In the genomic region with DNA sequence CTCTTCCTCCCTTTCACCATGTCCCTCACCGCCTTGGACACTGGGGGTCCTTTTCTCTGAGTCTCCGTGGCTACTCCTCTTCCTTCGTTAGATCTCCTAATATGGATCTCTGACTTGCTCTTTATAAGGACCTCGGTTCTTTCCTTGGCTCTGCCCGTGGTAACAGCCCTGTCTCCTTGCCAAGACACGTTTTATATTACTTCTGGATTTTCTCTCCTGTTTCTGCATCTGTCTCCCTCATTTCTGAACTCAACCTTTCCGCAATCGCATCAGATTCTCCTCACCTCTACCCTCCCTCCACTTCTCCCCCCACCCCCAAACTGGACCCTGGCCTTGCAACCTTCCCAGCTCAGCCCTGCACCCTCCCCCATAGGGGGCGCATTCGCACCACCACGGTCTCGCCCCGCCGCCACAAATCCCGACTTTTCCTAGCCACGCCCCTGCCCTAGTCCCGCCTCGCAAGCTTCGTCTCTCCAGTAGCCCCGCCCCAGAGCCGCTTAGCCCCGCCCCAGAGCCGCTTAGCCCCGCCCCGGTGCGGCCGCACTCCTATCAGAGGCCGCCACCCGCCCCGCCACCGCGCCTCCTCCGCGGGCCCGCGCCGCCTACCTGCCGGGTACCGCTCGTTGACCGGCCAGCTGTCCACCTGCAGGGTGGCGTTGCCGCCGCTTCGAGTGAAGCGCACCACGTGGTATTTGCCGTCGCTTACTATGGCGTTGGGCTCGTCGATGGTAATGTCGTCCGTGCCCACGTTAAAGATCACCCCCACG, we compare ENCODE assay signal across 1 cellular context.
TF ChIP-seq lines count a peak whose summit lies in the region.

No MANE protein-coding gene starts in this region.

TF ChIP-seq in K562, 482 proteins besides CTCF, POLR2A, EP300 and RAD21 (continued from another document):
- TF ChIP-seq, protein P1, sequence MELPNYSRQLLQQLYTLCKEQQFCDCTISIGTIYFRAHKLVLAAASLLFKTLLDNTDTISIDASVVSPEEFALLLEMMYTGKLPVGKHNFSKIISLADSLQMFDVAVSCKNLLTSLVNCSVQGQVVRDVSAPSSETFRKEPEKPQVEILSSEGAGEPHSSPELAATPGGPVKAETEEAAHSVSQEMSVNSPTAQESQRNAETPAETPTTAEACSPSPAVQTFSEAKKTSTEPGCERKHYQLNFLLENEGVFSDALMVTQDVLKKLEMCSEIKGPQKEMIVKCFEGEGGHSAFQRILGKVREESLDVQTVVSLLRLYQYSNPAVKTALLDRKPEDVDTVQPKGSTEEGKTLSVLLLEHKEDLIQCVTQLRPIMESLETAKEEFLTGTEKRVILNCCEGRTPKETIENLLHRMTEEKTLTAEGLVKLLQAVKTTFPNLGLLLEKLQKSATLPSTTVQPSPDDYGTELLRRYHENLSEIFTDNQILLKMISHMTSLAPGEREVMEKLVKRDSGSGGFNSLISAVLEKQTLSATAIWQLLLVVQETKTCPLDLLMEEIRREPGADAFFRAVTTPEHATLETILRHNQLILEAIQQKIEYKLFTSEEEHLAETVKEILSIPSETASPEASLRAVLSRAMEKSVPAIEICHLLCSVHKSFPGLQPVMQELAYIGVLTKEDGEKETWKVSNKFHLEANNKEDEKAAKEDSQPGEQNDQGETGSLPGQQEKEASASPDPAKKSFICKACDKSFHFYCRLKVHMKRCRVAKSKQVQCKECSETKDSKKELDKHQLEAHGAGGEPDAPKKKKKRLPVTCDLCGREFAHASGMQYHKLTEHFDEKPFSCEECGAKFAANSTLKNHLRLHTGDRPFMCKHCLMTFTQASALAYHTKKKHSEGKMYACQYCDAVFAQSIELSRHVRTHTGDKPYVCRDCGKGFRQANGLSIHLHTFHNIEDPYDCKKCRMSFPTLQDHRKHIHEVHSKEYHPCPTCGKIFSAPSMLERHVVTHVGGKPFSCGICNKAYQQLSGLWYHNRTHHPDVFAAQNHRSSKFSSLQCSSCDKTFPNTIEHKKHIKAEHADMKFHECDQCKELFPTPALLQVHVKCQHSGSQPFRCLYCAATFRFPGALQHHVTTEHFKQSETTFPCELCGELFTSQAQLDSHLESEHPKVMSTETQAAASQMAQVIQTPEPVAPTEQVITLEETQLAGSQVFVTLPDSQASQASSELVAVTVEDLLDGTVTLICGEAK (IDR thresholded peaks at IDR 0.05) = no peak
- TF ChIP-seq, protein P1 (CRISPR knock-in tag; IDR thresholded peaks at IDR 0.05) = no peak
- TF ChIP-seq SAP30 (IDR thresholded peaks at IDR 0.05; ENCODE audit: borderline replicate concordance, insufficient read depth, low read depth, low read length, poor library complexity, severe bottlenecking) = no peak
- no peak for TF ChIP-seq ZNF212 (CRISPR knock-in tag; IDR thresholded peaks at IDR 0.05)
- no peak for TF ChIP-seq RBM14 (IDR thresholded peaks at IDR 0.05; ENCODE audit: borderline replicate concordance, insufficient read depth, low read depth, low read length)
- no peak for TF ChIP-seq ZNF347 (CRISPR knock-in tag; IDR thresholded peaks at IDR 0.05; ENCODE audit: low read depth)
- TF ChIP-seq TRIM28 (IDR thresholded peaks at IDR 0.05) = no peak
- TF ChIP-seq SIN3A (IDR thresholded peaks at IDR 0.05; ENCODE audit: borderline replicate concordance in 2 of 2, control insufficient read depth in 1 of 2, low read depth in 2 of 2, low read length in 2 of 2) = no peak
- no peak; the same call in 1 of the 2 replicates for TF ChIP-seq DPF2 (IDR thresholded peaks at IDR 0.05)
- TF ChIP-seq TFAM (CRISPR knock-in tag; conservative IDR thresholded peaks at IDR 0.05) = no peak
- peak; percentile 96 for TF ChIP-seq L3MBTL2 (IDR thresholded peaks at IDR 0.05)
- no peak for TF ChIP-seq ZNF274 (IDR thresholded peaks at IDR 0.05; ENCODE audit: borderline replicate concordance, low read depth, low read length)
- TF ChIP-seq POLR2AphosphoS2 (IDR thresholded peaks at IDR 0.05; ENCODE audit: low read length) = no peak
- no peak for TF ChIP-seq COPS2 (conservative IDR thresholded peaks at IDR 0.05)
- TF ChIP-seq ARID1B (IDR thresholded peaks at IDR 0.05) = no peak; the same call in 1 of the 2 replicates
- TF ChIP-seq XRCC5 (IDR thresholded peaks at IDR 0.05; ENCODE audit: low read depth, low read length) = no peak
- 0 out of 2 replicates have a peak, but pooled peaks have one; percentile 40 for TF ChIP-seq HLTF (IDR thresholded peaks at IDR 0.05)
- TF ChIP-seq, protein P2, sequence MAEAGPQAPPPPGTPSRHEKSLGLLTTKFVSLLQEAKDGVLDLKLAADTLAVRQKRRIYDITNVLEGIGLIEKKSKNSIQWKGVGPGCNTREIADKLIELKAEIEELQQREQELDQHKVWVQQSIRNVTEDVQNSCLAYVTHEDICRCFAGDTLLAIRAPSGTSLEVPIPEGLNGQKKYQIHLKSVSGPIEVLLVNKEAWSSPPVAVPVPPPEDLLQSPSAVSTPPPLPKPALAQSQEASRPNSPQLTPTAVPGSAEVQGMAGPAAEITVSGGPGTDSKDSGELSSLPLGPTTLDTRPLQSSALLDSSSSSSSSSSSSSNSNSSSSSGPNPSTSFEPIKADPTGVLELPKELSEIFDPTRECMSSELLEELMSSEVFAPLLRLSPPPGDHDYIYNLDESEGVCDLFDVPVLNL (CRISPR knock-in tag; IDR thresholded peaks at IDR 0.05; ENCODE audit: low read depth) = no peak
- no peak for TF ChIP-seq BCL6 (CRISPR knock-in tag; IDR thresholded peaks at IDR 0.05)
- no peak for TF ChIP-seq STAT5B (CRISPR knock-in tag; IDR thresholded peaks at IDR 0.05)
- no peak for TF ChIP-seq ZNF3 (CRISPR knock-in tag; IDR thresholded peaks at IDR 0.05)
- TF ChIP-seq, protein P3, sequence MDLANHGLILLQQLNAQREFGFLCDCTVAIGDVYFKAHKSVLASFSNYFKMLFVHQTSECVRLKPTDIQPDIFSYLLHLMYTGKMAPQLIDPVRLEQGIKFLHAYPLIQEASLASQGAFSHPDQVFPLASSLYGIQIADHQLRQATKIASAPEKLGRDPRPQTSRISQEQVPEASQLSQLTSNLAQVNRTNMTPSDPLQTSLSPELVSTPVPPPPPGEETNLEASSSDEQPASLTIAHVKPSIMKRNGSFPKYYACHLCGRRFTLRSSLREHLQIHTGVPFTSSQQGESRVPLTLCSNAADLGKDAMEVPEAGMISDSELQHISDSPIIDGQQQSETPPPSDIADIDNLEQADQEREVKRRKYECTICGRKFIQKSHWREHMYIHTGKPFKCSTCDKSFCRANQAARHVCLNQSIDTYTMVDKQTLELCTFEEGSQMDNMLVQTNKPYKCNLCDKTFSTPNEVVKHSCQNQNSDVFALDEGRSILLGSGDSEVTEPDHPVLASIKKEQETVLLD (IDR thresholded peaks at IDR 0.05) = no peak
- TF ChIP-seq, protein P4, sequence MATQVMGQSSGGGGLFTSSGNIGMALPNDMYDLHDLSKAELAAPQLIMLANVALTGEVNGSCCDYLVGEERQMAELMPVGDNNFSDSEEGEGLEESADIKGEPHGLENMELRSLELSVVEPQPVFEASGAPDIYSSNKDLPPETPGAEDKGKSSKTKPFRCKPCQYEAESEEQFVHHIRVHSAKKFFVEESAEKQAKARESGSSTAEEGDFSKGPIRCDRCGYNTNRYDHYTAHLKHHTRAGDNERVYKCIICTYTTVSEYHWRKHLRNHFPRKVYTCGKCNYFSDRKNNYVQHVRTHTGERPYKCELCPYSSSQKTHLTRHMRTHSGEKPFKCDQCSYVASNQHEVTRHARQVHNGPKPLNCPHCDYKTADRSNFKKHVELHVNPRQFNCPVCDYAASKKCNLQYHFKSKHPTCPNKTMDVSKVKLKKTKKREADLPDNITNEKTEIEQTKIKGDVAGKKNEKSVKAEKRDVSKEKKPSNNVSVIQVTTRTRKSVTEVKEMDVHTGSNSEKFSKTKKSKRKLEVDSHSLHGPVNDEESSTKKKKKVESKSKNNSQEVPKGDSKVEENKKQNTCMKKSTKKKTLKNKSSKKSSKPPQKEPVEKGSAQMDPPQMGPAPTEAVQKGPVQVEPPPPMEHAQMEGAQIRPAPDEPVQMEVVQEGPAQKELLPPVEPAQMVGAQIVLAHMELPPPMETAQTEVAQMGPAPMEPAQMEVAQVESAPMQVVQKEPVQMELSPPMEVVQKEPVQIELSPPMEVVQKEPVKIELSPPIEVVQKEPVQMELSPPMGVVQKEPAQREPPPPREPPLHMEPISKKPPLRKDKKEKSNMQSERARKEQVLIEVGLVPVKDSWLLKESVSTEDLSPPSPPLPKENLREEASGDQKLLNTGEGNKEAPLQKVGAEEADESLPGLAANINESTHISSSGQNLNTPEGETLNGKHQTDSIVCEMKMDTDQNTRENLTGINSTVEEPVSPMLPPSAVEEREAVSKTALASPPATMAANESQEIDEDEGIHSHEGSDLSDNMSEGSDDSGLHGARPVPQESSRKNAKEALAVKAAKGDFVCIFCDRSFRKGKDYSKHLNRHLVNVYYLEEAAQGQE (CRISPR knock-in tag; IDR thresholded peaks at IDR 0.05; ENCODE audit: low read depth) = no peak
